23 cellular contexts compared by ENCODE assay signal in genomic region chrX:49077941-49078340, GRCh38.
"Had no signal": no experiment of that assay in that cellular context is flagged by ENCODE, and none has a peak within 500 bp of the region (broad histone marks: within the 10 kb centered on the region; RNA-seq: fewer than 3 reads in every experiment).

No MANE protein-coding gene starts in this region.

- DNase-seq: activated CD4-positive, alpha-beta T cell treated with anti-CD3 and anti-CD28 coated beads for 4 hours; activated CD8-positive, alpha-beta memory T cell treated with anti-CD3 and anti-CD28 coated beads for 24 hours; activated CD8-positive, alpha-beta memory T cell treated with anti-CD3 and anti-CD28 coated beads, Interleukin-2, amount 50 U/mL, for 48 hours; activated gamma-delta T cell treated with Interleukin-2 at 50 U/mL for 16 hours; dermis blood vessel endothelial cell; effector memory CD4-positive, alpha-beta T cell; esophagus squamous epithelium; mesendoderm; naive thymus-derived CD4-positive, alpha-beta T cell; stimulated activated CD4-positive, alpha-beta T cell treated with anti-CD3 and anti-CD28 coated beads, Interleukin-12 subunit alpha, Interleukin-12 subunit beta, amount 100 ng/mL, for 4 hours; stimulated activated CD4-positive, alpha-beta T cell treated with anti-CD3 and anti-CD28 coated beads, Interleukin-1b, Interleukin-23, amount 100 ng/mL, for 48 hours; stimulated activated CD8-positive, alpha-beta memory T cell treated with anti-CD3 and anti-CD28 coated beads, Interleukin-4, amount 100 ng/mL, for 48 hours; stimulated activated naive CD4-positive, alpha-beta T cell treated with Interleukin-2 at 50 U/mL for 16 hours; SW 1271; uterus had no signal

- H3K27me3 Mint-ChIP-seq: naive thymus-derived CD4-positive, alpha-beta T cell had no signal

- H3K36me3 Mint-ChIP-seq: WTC11 had no signal

- H3K4me3 Mint-ChIP-seq: WTC11 had no signal

- H3K4me3 ChIP-seq: cardiac muscle cell had no signal

- H3K36me3 ChIP-seq: cardiac muscle cell, uterus had no signal

- H3K4me1 ChIP-seq: uterus had no signal

- H3K27ac Mint-ChIP-seq: WTC11 had no signal

- H3K9me3 Mint-ChIP-seq: activated naive CD4-positive, alpha-beta T cell treated with anti-CD3 and anti-CD28 coated beads, Interleukin-2, amount 50 U/mL, for 72 hours; T-helper 2 cell treated with Interferon-gamma antibody and Interleukin-4, amounts not matched to agents 5 μg/mL and 100 μg/mL, for 36 hours; WTC11 had no signal

- H3K27ac ChIP-seq: cardiac muscle cell had no signal

- ATAC-seq: activated naive CD4-positive, alpha-beta T cell treated with anti-CD3 and anti-CD28 coated beads, Interleukin-2, amount 50 U/mL, for 72 hours; naive thymus-derived CD4-positive, alpha-beta T cell; WTC11 had no signal

- H3K9me3 ChIP-seq: adrenal gland, esophagus squamous epithelium, right atrium auricular region, tibial nerve, uterus had no signal

- FAIRE-seq: endothelial cell of umbilical vein had no signal

- H3K27me3 ChIP-seq: adrenal gland, cardiac muscle cell, esophagus squamous epithelium, right atrium auricular region, tibial nerve, uterus had no signal
